Comparison of ENCODE assay signal across 2 cellular contexts in genomic region chr11:67792242-67792990, GRCh38.
TF ChIP-seq lines count a peak whose summit lies in the region.

No MANE protein-coding gene starts in this region.

TF ChIP-seq in A549, 52 proteins besides CTCF, POLR2A, EP300 and RAD21:
- TF ChIP-seq SMC3 (IDR thresholded peaks at IDR 0.05), result 0 out of 3 replicates have a peak, but pooled peaks have one; percentile 22

TF ChIP-seq in HepG2, 621 proteins besides CTCF, POLR2A, EP300 and RAD21:
- peak; percentile 57 for TF ChIP-seq STAG1 (CRISPR knock-in tag; IDR thresholded peaks at IDR 0.05)
- 0 out of 2 replicates have a peak, but pooled peaks have one; percentile 2 for TF ChIP-seq SMC3 (IDR thresholded peaks at IDR 0.05; ENCODE audit: low read length)
- peak; percentile 20; the same call in 1 of the 2 replicates for TF ChIP-seq KDM2A (CRISPR knock-in tag; IDR thresholded peaks at IDR 0.05; ENCODE audit: borderline replicate concordance, low read depth)
